ENCODE assay signal across 28 cellular contexts in genomic region chr2:72182547-72183460, GRCh38. TPM values are rescaled to one million over a fixed set of nuclear protein-coding genes. Genes with fewer than 3 reads are reported as not detected.
DNase-seq lines count a peak whose midpoint lies in the region; ATAC-seq, FAIRE-seq and TF ChIP-seq lines count a peak whose summit lies in the region.
"Had no signal": no experiment of that assay in that cellular context is flagged by ENCODE, and none has a peak within 500 bp of the region (broad histone marks: within the 10 kb centered on the region; RNA-seq: fewer than 3 reads in every experiment).

No MANE protein-coding gene starts in this region.

- no peaks in the 10 kb centered on the region for H3K36me3 ChIP-seq in breast epithelium
- H3K36me3 ChIP-seq in esophagus (ENCODE audit: control insufficient read depth in 2 of 2, insufficient read depth in 2 of 2, low read length in 1 of 2) = peaks cover 0 to 2% of the 10 kb centered on the region in 2 donors
- peaks cover 2 to 9% of the 10 kb centered on the region in 2 donors for H3K36me3 ChIP-seq in small intestine (ENCODE audit: control insufficient read depth in 2 of 2, insufficient read depth in 2 of 2, low read length in 2 of 2)
- H3K36me3 ChIP-seq: cardiac muscle cell, neural progenitor cell had no signal

- TF ChIP-seq POLR2A in breast epithelium (IDR thresholded peaks at IDR 0.05) = no peak

- no peak for ATAC-seq in GM19463 (IDR thresholded peaks at IDR 0.05; ENCODE audit: unreplicated experiment)
- ATAC-seq in HG02798 (IDR thresholded peaks at IDR 0.05; ENCODE audit: poor library complexity, unreplicated experiment) = no peak
- ATAC-seq: gastroesophageal sphincter; stimulated activated naive CD8-positive, alpha-beta T cell treated with anti-CD3 and anti-CD28 coated beads, Interleukin-15, Interleukin-2, amounts not matched to agents 100 U/mL and 50 U/mL, for 24 hours had no signal

- no peaks in the 10 kb centered on the region for H3K9me3 Mint-ChIP-seq in MCF 10A (ENCODE audit: unreplicated experiment)
- H3K9me3 Mint-ChIP-seq: neural progenitor cell had no signal

- no peaks in the 10 kb centered on the region for H3K4me1 ChIP-seq in breast epithelium
- peaks cover 0 to 7% of the 10 kb centered on the region in 2 donors for H3K4me1 ChIP-seq in esophagus (ENCODE audit: control insufficient read depth in 2 of 2, insufficient read depth in 2 of 2, low read length in 1 of 2)
- H3K4me1 ChIP-seq in small intestine (ENCODE audit: control insufficient read depth in 2 of 2, insufficient read depth in 1 of 2, low read depth in 1 of 2, low read length in 1 of 2) = peaks cover 0 to 5% of the 10 kb centered on the region in 2 donors
- H3K4me1 ChIP-seq: neural progenitor cell, thyroid gland had no signal

- no peak overlapping the region for H3K4me3 Mint-ChIP-seq in MCF 10A (ENCODE audit: unreplicated experiment)
- H3K4me3 Mint-ChIP-seq: neural progenitor cell had no signal

- no TSS peak for BruUV-seq in MCF 10A (replicated peaks; lab: Mats Ljungman, UMichigan)

- intact Hi-C loops in MCF 10A (cut with micrococcal nuclease) (no loop called here), breast epithelium (cut with DNase I; ENCODE audit: low total_unique reads) (no loop called here)

- WGBS in esophagus, 2 donors = 45 to 53% methylated on average over 5 of the region's 5 CpGs
- WGBS in small intestine, 3 donors = 27 to 62% (median 43%) methylated on average over 5 of the region's 5 CpGs

- no peaks in the 10 kb centered on the region for H3K27me3 Mint-ChIP-seq in MCF 10A (ENCODE audit: insufficient read depth, unreplicated experiment)
- H3K27me3 Mint-ChIP-seq: progenitor cell of endocrine pancreas had no signal

- TF ChIP-seq CTCF in MCF 10A (IDR thresholded peaks at IDR 0.05; ENCODE audit: unreplicated experiment) = no peak
- no peak for TF ChIP-seq CTCF in breast epithelium (IDR thresholded peaks at IDR 0.05)

- no peaks in the 10 kb centered on the region for H3K36me3 Mint-ChIP-seq in MCF 10A (ENCODE audit: insufficient read depth, unreplicated experiment)

- no peak for FAIRE-seq in small intestine (lab: Jason Lieb, UNC)
- FAIRE-seq: GM12891 had no signal

- H3K27ac Mint-ChIP-seq in MCF 10A (ENCODE audit: low read depth, unreplicated experiment) = no peak overlapping the region
- H3K27ac Mint-ChIP-seq: neural progenitor cell had no signal

- H3K27me3 ChIP-seq in breast epithelium (no peaks in the 10 kb centered on the region), esophagus (ENCODE audit: control insufficient read depth in 1 of 2, insufficient read depth in 2 of 2, low read length in 2 of 2) (no peaks in the 10 kb centered on the region), small intestine (ENCODE audit: control insufficient read depth in 2 of 2, insufficient read depth in 2 of 2, low read length in 2 of 2) (no peaks in the 10 kb centered on the region)
- H3K27me3 ChIP-seq: cardiac muscle cell, dorsolateral prefrontal cortex, gastroesophageal sphincter, neural progenitor cell, thyroid gland had no signal

- H3K4me3 ChIP-seq in breast epithelium (no peak overlapping the region), esophagus (ENCODE audit: low read depth in 1 of 2, low read length in 2 of 2) (no peak overlapping the region), small intestine (ENCODE audit: low read depth in 1 of 2, low read length in 2 of 2) (no peak overlapping the region)
- H3K4me3 ChIP-seq: cardiac muscle cell, dorsolateral prefrontal cortex, gastroesophageal sphincter, neural progenitor cell, smooth muscle cell, thyroid gland had no signal

- no peak overlapping the region for H3K27ac ChIP-seq in breast epithelium
- H3K27ac ChIP-seq in esophagus (ENCODE audit: low read depth in 2 of 2, low read length in 1 of 2) = peak overlapping the region; percentile 59 to 60
- H3K27ac ChIP-seq in small intestine (ENCODE audit: low read depth in 1 of 2, low read length in 1 of 2) = peak overlapping the region; percentile 52 to 79
- H3K27ac ChIP-seq: cardiac muscle cell, dorsolateral prefrontal cortex, epithelial cell of prostate, gastroesophageal sphincter, KMS-11, neural progenitor cell, thyroid gland had no signal

- CTCF ChIA-PET in MCF 10A (lab: Yijun Ruan, JAX) = interaction anchor here (0.6 kb wide), 2 partner anchors 304 to 998 kb away, joined by 3 to 5 read pairs; no protein-coding TSS in a partner anchor

- POLR2A ChIA-PET in MCF 10A (lab: Yijun Ruan, JAX) = no interaction called here

- peak; percentile 75 for DNase-seq in MCF 10A (ENCODE audit: unreplicated experiment)
- no peak for DNase-seq in breast epithelium (ENCODE audit: low spot score in 2 of 2)
- peak; percentile 10 for DNase-seq in kidney tubule cell (ENCODE audit: low spot score)
- DNase-seq in small intestine = peak; percentile 91
- DNase-seq in pons (ENCODE audit: low spot score) = no peak
- DNase-seq: activated CD4-positive, alpha-beta T cell treated with anti-CD3 and anti-CD28 coated beads for 4 hours; activated naive CD4-positive, alpha-beta T cell treated with Interleukin-2 at 50 U/mL for 16 hours; activated T-cell treated with anti-CD3 and anti-CD28 coated beads, Interleukin-2, amount 50 U/mL, for 48 hours; amygdala; COR-L47; NCI-H187; NCI-H345; stimulated activated CD4-positive, alpha-beta T cell treated with anti-CD3 and anti-CD28 coated beads, Interleukin-4, amount 100 ng/mL, for 1 hour; stimulated activated naive CD8-positive, alpha-beta T cell treated with anti-CD3 and anti-CD28 coated beads, Interleukin-15, Interleukin-2, amounts not matched to agents 100 U/mL and 50 U/mL, for 24 hours; thyroid gland had no signal

- H3K9me3 ChIP-seq in breast epithelium = peaks cover 3 to 8% of the 10 kb centered on the region in 2 donors
- H3K9me3 ChIP-seq in esophagus (ENCODE audit: control insufficient read depth in 2 of 2, insufficient read depth in 1 of 2, low read depth in 1 of 2, low read length in 1 of 2) = peaks cover 0 to 4% of the 10 kb centered on the region in 2 donors
- no peaks in the 10 kb centered on the region for H3K9me3 ChIP-seq in small intestine (ENCODE audit: control insufficient read depth, low read depth)
- H3K9me3 ChIP-seq: gastroesophageal sphincter, thyroid gland had no signal

- peaks cover 8% of the 10 kb centered on the region for H3K4me1 Mint-ChIP-seq in MCF 10A (ENCODE audit: insufficient read depth, unreplicated experiment)
- H3K4me1 Mint-ChIP-seq: neural progenitor cell had no signal

RNA-seq across cellular contexts. Expression of gene CYP26B1, which starts 35.1 kb away (rescaled TPM):
- total RNA-seq in MCF 10A (2022) (14.1 and 16.9 TPM in 2 replicates), breast epithelium (10 to 100 TPM in 1 of 3 donors, 1 to 10 TPM in 2; 3.8 to 41.6 (median 3.9) TPM)
- polyA plus RNA-seq in esophagus (1 to 10 TPM; 1.7 to 2.2 TPM), small intestine (1 to 10 TPM in 1 of 3 donors, under 1 TPM in 2; 0.22 to 6.2 (median 0.81) TPM)
- total RNA-seq: T-helper 1 cell treated with Interleukin-12 subunit alpha and Interleukin-12 subunit beta and Interleukin-4 antibody, amounts not matched to agents 30 ng/mL and 1 ng/mL, for 36 hours had no signal

Comparison
In these comparisons a context has a peak if more than half of its experiments do, and no peak if none do; other contexts are left out.
1. DNase-seq: peak in MCF 10A (single experiment), kidney tubule cell (single experiment) and small intestine (single experiment); none in breast epithelium (0 of 2) and pons (single experiment).
2. H3K27ac ChIP-seq: peak in esophagus (2 of 2) and small intestine (2 of 2); none in breast epithelium (0 of 2).